28 cellular contexts compared by ENCODE assay signal in the genomic region with DNA sequence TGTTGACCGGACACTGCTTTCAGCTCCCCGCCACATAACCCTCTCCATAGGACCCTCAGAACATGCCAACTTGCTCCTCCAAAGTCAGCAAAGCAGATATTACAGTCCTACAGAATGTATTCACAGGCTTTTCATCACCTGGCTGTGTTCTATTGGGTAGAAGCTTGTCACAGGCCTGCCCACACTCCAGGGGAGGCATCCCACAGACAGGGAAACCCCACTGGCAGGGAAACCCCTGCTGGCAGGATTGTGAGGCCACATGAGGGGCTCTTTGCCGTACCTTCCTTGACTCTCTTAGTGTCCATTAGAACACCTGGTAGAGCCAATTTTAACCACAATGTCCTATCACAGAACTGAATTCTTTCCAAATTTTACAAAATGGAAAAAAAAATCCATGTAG.
"Had no signal": no experiment of that assay in that cellular context is flagged by ENCODE, and none has a peak within 500 bp of the region (broad histone marks: within the 10 kb centered on the region; RNA-seq: fewer than 3 reads in every experiment).

No MANE protein-coding gene starts in this region.

- H3K27ac ChIP-seq: brain microvascular endothelial cell had no signal

- H3K36me3 Mint-ChIP-seq: activated CD4-positive, alpha-beta memory T cell treated with anti-CD3 and anti-CD28 coated beads for 36 hours; activated naive CD8-positive, alpha-beta T cell treated with anti-CD3 and anti-CD28 coated beads for 36 hours had no signal

- H3K27me3 Mint-ChIP-seq: activated B cell treated with CpG ODN at 0.5 μM for 24 hours; activated CD4-positive, alpha-beta memory T cell treated with anti-CD3 and anti-CD28 coated beads for 36 hours; activated naive CD8-positive, alpha-beta T cell treated with anti-CD3 and anti-CD28 coated beads for 36 hours; activated T-helper 17 cell treated with anti-CD3 and anti-CD28 coated beads, Interleukin-2, amount 50 U/mL, for 72 hours had no signal

- H3K9me3 Mint-ChIP-seq: activated T-cell treated with anti-CD3 and anti-CD28 coated beads, Interleukin-2, amount 50 U/mL, for 72 hours; activated T-helper 17 cell treated with anti-CD3 and anti-CD28 coated beads, Interleukin-2, amount 50 U/mL, for 72 hours had no signal

- ATAC-seq: activated T-cell treated with anti-CD3 and anti-CD28 coated beads, Interleukin-2, amount 50 U/mL, for 72 hours; activated T-helper 17 cell treated with anti-CD3 and anti-CD28 coated beads, Interleukin-2, amount 50 U/mL, for 72 hours had no signal

- H3K27me3 ChIP-seq: brain microvascular endothelial cell had no signal

- H3K4me3 Mint-ChIP-seq: activated B cell treated with CpG ODN at 0.5 μM for 24 hours; activated CD4-positive, alpha-beta memory T cell treated with anti-CD3 and anti-CD28 coated beads for 36 hours; activated naive CD8-positive, alpha-beta T cell treated with anti-CD3 and anti-CD28 coated beads for 36 hours; activated T-cell treated with anti-CD3 and anti-CD28 coated beads, Interleukin-2, amount 50 U/mL, for 72 hours; activated T-helper 17 cell treated with anti-CD3 and anti-CD28 coated beads, Interleukin-2, amount 50 U/mL, for 72 hours had no signal

- H3K4me1 Mint-ChIP-seq: activated B cell treated with CpG ODN at 0.5 μM for 24 hours; activated T-helper 17 cell treated with anti-CD3 and anti-CD28 coated beads, Interleukin-2, amount 50 U/mL, for 72 hours had no signal

- DNase-seq: activated B cell treated with CpG ODN at 0.5 μM for 24 hours; activated CD4-positive, alpha-beta memory T cell treated with anti-CD3 and anti-CD28 coated beads for 36 hours; activated CD4-positive, alpha-beta T cell treated with anti-CD3 and anti-CD28 coated beads for 4 hours; activated CD4-positive, alpha-beta T cell treated with anti-CD3 and anti-CD28 coated beads, Interleukin-2, amount 50 U/mL, for 1 hour; activated CD4-positive, CD25-positive, alpha-beta regulatory T cell treated with anti-CD3 and anti-CD28 coated beads, Interleukin-2, amount 50 U/mL, for 72 hours; activated effector memory CD4-positive, alpha-beta T cell treated with anti-CD3 and anti-CD28 coated beads, Interleukin-2, amount 50 U/mL, for 16 hours; activated naive CD4-positive, alpha-beta T cell; activated naive CD4-positive, alpha-beta T cell treated with anti-CD3 and anti-CD28 coated beads, Interleukin-2, amount 50 U/mL, for 16 hours; activated naive CD8-positive, alpha-beta T cell treated with anti-CD3 and anti-CD28 coated beads for 36 hours; activated T-cell treated with anti-CD3 and anti-CD28 coated beads, Interleukin-2, amount 50 U/mL, for 1 hour; activated T-cell treated with anti-CD3 and anti-CD28 coated beads, Interleukin-2, amount 50 U/mL, for 72 hours; amniotic stem cell; aorta; brain microvascular endothelial cell; central memory CD4-positive, alpha-beta T cell; Karpas-422; KBM-7; NCI-H1048; NCI-H1105 treated with DMSO at 0.1 percent for 48 hours; NCI-H1436 treated with DMSO at 0.1 percent for 48 hours; NCI-H1694 treated with DMSO at 0.1 percent for 48 hours; NCI-H2029; NCI-H446; NCI-H524; OCI-M1; Right ventricle myocardium superior; T1000 had no signal

- H3K27ac Mint-ChIP-seq: activated B cell treated with CpG ODN at 0.5 μM for 24 hours; activated CD4-positive, alpha-beta memory T cell treated with anti-CD3 and anti-CD28 coated beads for 36 hours; activated naive CD8-positive, alpha-beta T cell treated with anti-CD3 and anti-CD28 coated beads for 36 hours; activated T-helper 17 cell treated with anti-CD3 and anti-CD28 coated beads, Interleukin-2, amount 50 U/mL, for 72 hours had no signal

- H3K36me3 ChIP-seq: brain microvascular endothelial cell had no signal
